ENCODE assay signal across 8 cellular contexts in genomic region chr11:76233936-76234703, GRCh38. TPM values are rescaled to one million over a fixed set of nuclear protein-coding genes. Genes with fewer than 3 reads are reported as not detected.
A peak's percentile ranks its signal among the peaks of the same experiment; 100 is the strongest.
DNase-seq lines count a peak whose midpoint lies in the region; TF ChIP-seq lines count a peak whose summit lies in the region.

No MANE protein-coding gene starts in this region.

- TF ChIP-seq POLR2A in tibial nerve (IDR thresholded peaks at IDR 0.05) = no peak

- TF ChIP-seq CTCF in DOHH2 (IDR thresholded peaks at IDR 0.05; ENCODE audit: low read depth, low read length, poor library complexity, severe bottlenecking) (no peak), tibial nerve (IDR thresholded peaks at IDR 0.05) (peak in 1 of 5 experiments; percentile 29)

- no peaks in the 10 kb centered on the region for H3K9me3 ChIP-seq in DOHH2 (ENCODE audit: control insufficient read depth, insufficient read depth, low read length)
- H3K9me3 ChIP-seq in HAP-1 = no peaks in the 10 kb centered on the region
- no peaks in the 10 kb centered on the region for H3K9me3 ChIP-seq in duodenal mucosa (ENCODE audit: control insufficient read depth in 1 of 2, low read length in 2 of 2)
- H3K9me3 ChIP-seq in tibial nerve = no peaks in the 10 kb centered on the region

- WGBS in tibial nerve, 2 donors = 32 to 51% methylated on average over 17 of the region's 17 CpGs

- H3K4me3 ChIP-seq in DOHH2 (ENCODE audit: low read length) = peak overlapping the region; percentile 80
- H3K4me3 ChIP-seq in HAP-1 = peak overlapping the region; percentile 69
- H3K4me3 ChIP-seq in duodenal mucosa (ENCODE audit: low read depth in 1 of 2, low read length in 2 of 2) = peak overlapping the region; percentile 90 to 91
- peak overlapping the region; percentile 73 to 94 (median 87) for H3K4me3 ChIP-seq in tibial nerve

- in situ Hi-C loops in HAP-1 (cut with MboI; ENCODE audit: low sequenced_read_pairs) (no loop called here), SK-MEL-5 (cut with HindIII; ENCODE audit: low pct_unique_long_range_greater_than_20kb, low sequenced_read_pairs) (no loop called here)

- peaks cover 2% of the 10 kb centered on the region; the same call in 1 of the 2 replicates for H3F3A ChIP-seq in DOHH2 (ENCODE audit: control insufficient read depth, insufficient read depth)

- H3K79me2 ChIP-seq in DOHH2 (ENCODE audit: control insufficient read depth, low read length) = no peaks in the 10 kb centered on the region

- H3K27me3 ChIP-seq in DOHH2 (ENCODE audit: control insufficient read depth, low read length) (peaks cover 9% of the 10 kb centered on the region), HAP-1 (ENCODE audit: low read depth) (no peaks in the 10 kb centered on the region), duodenal mucosa (ENCODE audit: control insufficient read depth in 1 of 2, insufficient read depth in 2 of 2, low read length in 2 of 2) (no peaks in the 10 kb centered on the region), tibial nerve (no peaks in the 10 kb centered on the region)

- DNase-seq in HAP-1 (ENCODE audit: low spot score in 2 of 2) = no peak
- peak; percentile 20 for DNase-seq in SK-MEL-5 (ENCODE audit: low read depth, low spot score)
- DNase-seq in medulla oblongata (ENCODE audit: extremely low spot score) = peak; percentile 50
- peak; percentile 58 to 62 for DNase-seq in tibial nerve (ENCODE audit: low spot score in 2 of 2)
- no peak for DNase-seq in NCI-H1048 (lab: John Stamatoyannopoulos, UW)
- no peak for DNase-seq in GDM1 (lab: John Stamatoyannopoulos, UW)

- H4K20me1 ChIP-seq in DOHH2 (ENCODE audit: control insufficient read depth, insufficient read depth, low read depth, low read length) = no peaks in the 10 kb centered on the region

- H3K27ac ChIP-seq in DOHH2 (ENCODE audit: low read depth, low read length) (peak overlapping the region; percentile 63), duodenal mucosa (ENCODE audit: low read depth, low read length) (peak overlapping the region; percentile 48), tibial nerve (peak overlapping the region; percentile 81 to 94 (median 86))

- H3K9ac ChIP-seq in duodenal mucosa (ENCODE audit: low read depth in 1 of 2, low read length in 2 of 2) = peak overlapping the region; percentile 62 to 82

- peak overlapping the region; percentile 95 for H3K4me2 ChIP-seq in DOHH2 (ENCODE audit: low read length)

- H3K9me2 ChIP-seq in DOHH2 (replicated peaks; ENCODE audit: control insufficient read depth, low read length) = no peaks in the 10 kb centered on the region

- H3K36me3 ChIP-seq in DOHH2 (ENCODE audit: control insufficient read depth, low read length) = no peaks in the 10 kb centered on the region
- no peaks in the 10 kb centered on the region for H3K36me3 ChIP-seq in HAP-1 (replicated peaks)
- no peaks in the 10 kb centered on the region for H3K36me3 ChIP-seq in duodenal mucosa (ENCODE audit: control insufficient read depth in 1 of 2, insufficient read depth in 2 of 2, low read length in 2 of 2)
- no peaks in the 10 kb centered on the region for H3K36me3 ChIP-seq in tibial nerve

- H3K4me1 ChIP-seq in DOHH2 (ENCODE audit: control insufficient read depth, low read length) = peaks cover 37% of the 10 kb centered on the region
- H3K4me1 ChIP-seq in HAP-1 = peaks cover 7% of the 10 kb centered on the region
- H3K4me1 ChIP-seq in duodenal mucosa (ENCODE audit: control insufficient read depth in 1 of 2, insufficient read depth in 2 of 2, low read length in 2 of 2) = peaks cover 24 to 34% of the 10 kb centered on the region in 2 donors
- peaks cover 0 to 17% (median 12%) of the 10 kb centered on the region in 4 donors for H3K4me1 ChIP-seq in tibial nerve

- TF ChIP-seq EP300 in tibial nerve (IDR thresholded peaks at IDR 0.05) = peak in 1 of 2 donors; percentile 32

RNA-seq across cellular contexts. Expression of gene WNT11, which starts 27.8 kb away (rescaled TPM):
- 0.08 and 0.16 TPM in 2 replicates for total RNA-seq in SK-MEL-5 (2014; rRNA removed; shearing (Covaris generic))
- polyA plus RNA-seq in SK-MEL-5 (2015; cell fraction: cytosol; rRNA removed) = 0.13 TPM in 1 of 2 replicates, not detected in the other
- polyA plus RNA-seq in SK-MEL-5 (2015; cell fraction: nucleus; rRNA removed) = 0.15 TPM in 1 of 2 replicates, not detected in the other
- total RNA-seq in tibial nerve = 10 to 100 TPM; 14.2 to 65.7 (median 27.5) TPM

Comparison
In these comparisons a context has a peak if more than half of its experiments do, and no peak if none do; other contexts are left out.
1. DNase-seq: peak in SK-MEL-5 (single experiment), medulla oblongata (single experiment) and tibial nerve (2 of 2); none in HAP-1 (0 of 2), NCI-H1048 (single experiment) and GDM1 (single experiment).
2. RNA of gene WNT11, which starts 27.8 kb away (total RNA-seq): 14.2 to 65.7 TPM in tibial nerve; 0.08 to 0.16 TPM in SK-MEL-5; every median in the first group is over 10 times any median in the second.
3. Peak in every context shown above with its lines, with median percentiles within 50 percentile points of each other: H3K27ac ChIP-seq and H3K4me3 ChIP-seq.